8 cellular contexts compared by ENCODE assay signal in genomic region chr11:119284344-119285157, GRCh38. TPM values are rescaled to one million over a fixed set of nuclear protein-coding genes. Genes with fewer than 3 reads are reported as not detected.
DNase-seq lines count a peak whose midpoint lies in the region; ATAC-seq and TF ChIP-seq lines count a peak whose summit lies in the region.

No MANE protein-coding gene starts in this region.

- no peaks in the 10 kb centered on the region for H3K9me3 ChIP-seq in neural progenitor cell (ENCODE audit: low read depth)

- H3K27ac ChIP-seq in neural progenitor cell, result no peak overlapping the region

- no peak overlapping the region for H3K27ac Mint-ChIP-seq in neural progenitor cell

- no peak overlapping the region for H3K4me2 ChIP-seq in neural progenitor cell

- H3F3A ChIP-seq in neural progenitor cell (ENCODE audit: low read depth), result no peaks in the 10 kb centered on the region

- H2AFZ ChIP-seq in neural progenitor cell (replicated peaks), result no peak overlapping the region

- no peak overlapping the region for H3K9ac ChIP-seq in neural progenitor cell

- TF ChIP-seq CTCF in HFF-Myc (IDR thresholded peaks at IDR 0.05; ENCODE audit: low read depth, low read length, missing control alignments) (peak; percentile 28), epithelial cell of proximal tubule (conservative IDR thresholded peaks at IDR 0.05; ENCODE audit: low read depth, low read length) (peak; percentile 62), neural progenitor cell (IDR thresholded peaks at IDR 0.05) (peak; percentile 59)

- no peak overlapping the region for H3K4me3 ChIP-seq in HFF-Myc (replicated peaks; ENCODE audit: low read depth, low read length)
- no peak overlapping the region for H3K4me3 ChIP-seq in epithelial cell of proximal tubule (ENCODE audit: low read depth, low read length)
- H3K4me3 ChIP-seq in neural progenitor cell, result no peak overlapping the region

- DNase-seq in NCI-H510A treated with DMSO at 0.1 percent for 48 hours (lab: John Stamatoyannopoulos, UW) (peak; percentile 16), NCI-H510A (lab: John Stamatoyannopoulos, UW) (no peak), HFF-Myc (ENCODE audit: extremely low read depth, low read depth) (no peak), RPMI7951 (ENCODE audit: low read depth) (peak; percentile 32), epithelial cell of proximal tubule (ENCODE audit: low read depth) (no peak), neural progenitor cell (ENCODE audit: low spot score) (peak; percentile 19)
- DNase-seq in stimulated activated CD4-positive, alpha-beta T cell treated with anti-CD3 and anti-CD28 coated beads, Interleukin-4, amount 100 ng/mL, for 1 hour, result no peak

- no peak for ATAC-seq in GM18511 (IDR thresholded peaks at IDR 0.05; ENCODE audit: unreplicated experiment)

- H3K4me1 Mint-ChIP-seq in neural progenitor cell, result no peaks in the 10 kb centered on the region

- no peaks in the 10 kb centered on the region for H4K20me1 ChIP-seq in neural progenitor cell (ENCODE audit: low read depth)

- H3K27me3 Mint-ChIP-seq in neural progenitor cell (ENCODE audit: insufficient read depth, low read depth), result no peaks in the 10 kb centered on the region

- no peaks in the 10 kb centered on the region for H3K79me2 ChIP-seq in neural progenitor cell (ENCODE audit: low read depth)

- H3K4me1 ChIP-seq in neural progenitor cell, result no peaks in the 10 kb centered on the region

- H3K27me3 ChIP-seq in neural progenitor cell, result no peaks in the 10 kb centered on the region

- no peak overlapping the region for H3K4me3 Mint-ChIP-seq in neural progenitor cell

- H3K36me3 Mint-ChIP-seq in neural progenitor cell, result peaks cover 18% of the 10 kb centered on the region

- H3K9me3 Mint-ChIP-seq in neural progenitor cell, result no peaks in the 10 kb centered on the region

- peaks cover 6% of the 10 kb centered on the region for H3K36me3 ChIP-seq in neural progenitor cell

RNA-seq across cellular contexts. Expression of gene MCAM, which starts 32.4 kb away (rescaled TPM):
- total RNA-seq in RPMI7951 (2014; rRNA removed; shearing (Covaris generic)), result 57.2 and 91.7 TPM in 2 replicates
- total RNA-seq in epithelial cell of proximal tubule, result 660 and 1,105 TPM in 2 replicates
- 23.3 and 28.2 TPM in 2 replicates for total RNA-seq in neural progenitor cell (ENCODE audit: low replicate concordance)

RNA-seq across cellular contexts. Expression of gene RNF26, which starts 49.8 kb away (rescaled TPM):
- total RNA-seq in RPMI7951 (2014; rRNA removed; shearing (Covaris generic)), result 9.0 and 9.1 TPM in 2 replicates
- total RNA-seq in epithelial cell of proximal tubule (18.6 and 21.8 TPM in 2 replicates), neural progenitor cell (ENCODE audit: low replicate concordance) (17.1 and 48.2 TPM in 2 replicates)

RNA-seq across cellular contexts. Expression of gene C1QTNF5, which starts 56.1 kb away (rescaled TPM):
- total RNA-seq in RPMI7951 (2014; rRNA removed; shearing (Covaris generic)), result 2.3 and 4.4 TPM in 2 replicates
- total RNA-seq in epithelial cell of proximal tubule (0.87 and 1.8 TPM in 2 replicates), neural progenitor cell (ENCODE audit: low replicate concordance) (0.90 and 3.4 TPM in 2 replicates)

Comparison
In these comparisons a context has a peak if more than half of its experiments do, and no peak if none do; other contexts are left out.
1. DNase-seq: peak in NCI-H510A treated with DMSO at 0.1 percent for 48 hours (single experiment), RPMI7951 (single experiment) and neural progenitor cell (single experiment); none in NCI-H510A (single experiment), HFF-Myc (single experiment), epithelial cell of proximal tubule (single experiment) and stimulated activated CD4-positive, alpha-beta T cell treated with anti-CD3 and anti-CD28 coated beads, Interleukin-4, amount 100 ng/mL, for 1 hour (single experiment).
2. Peak in every context shown above with its lines, with median percentiles within 50 percentile points of each other: CTCF ChIP-seq.